In the genomic region with DNA sequence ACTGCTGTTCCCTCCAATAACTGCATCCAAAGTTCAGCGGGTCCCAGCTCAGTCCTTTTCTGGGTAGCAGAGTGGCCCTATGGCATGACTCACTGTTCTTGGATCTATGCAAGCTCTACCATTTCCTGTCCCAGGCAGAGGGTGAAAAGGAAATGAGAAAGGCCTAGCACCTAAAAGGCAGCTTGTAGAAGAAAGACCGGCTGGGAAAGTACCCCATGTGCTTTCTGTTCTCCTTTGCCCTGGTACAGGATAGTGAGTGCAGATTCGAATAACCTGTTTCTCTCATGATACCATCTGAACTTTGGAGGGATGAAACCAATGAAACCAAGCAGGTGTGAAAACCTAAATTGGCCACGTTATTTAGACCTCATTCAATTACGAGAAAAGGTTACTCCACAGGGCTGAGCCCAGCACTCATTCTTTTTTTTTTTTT, we compare ENCODE assay signal across 2 cellular contexts.
TF ChIP-seq lines count a peak whose summit lies in the region.

No MANE protein-coding gene starts in this region.

TF ChIP-seq in liver, 16 proteins besides CTCF, POLR2A, EP300 and RAD21:
- TF ChIP-seq SP1 (IDR thresholded peaks at IDR 0.05) (peak; percentile 26), HNF4G (IDR thresholded peaks at IDR 0.05) (no peak), JUND (IDR thresholded peaks at IDR 0.05) (no peak), FOXA1 (IDR thresholded peaks at IDR 0.05) (no peak), EGR1 (IDR thresholded peaks at IDR 0.05; ENCODE audit: low read depth in 2 of 2) (no peak)
- TF ChIP-seq, protein P1, sequence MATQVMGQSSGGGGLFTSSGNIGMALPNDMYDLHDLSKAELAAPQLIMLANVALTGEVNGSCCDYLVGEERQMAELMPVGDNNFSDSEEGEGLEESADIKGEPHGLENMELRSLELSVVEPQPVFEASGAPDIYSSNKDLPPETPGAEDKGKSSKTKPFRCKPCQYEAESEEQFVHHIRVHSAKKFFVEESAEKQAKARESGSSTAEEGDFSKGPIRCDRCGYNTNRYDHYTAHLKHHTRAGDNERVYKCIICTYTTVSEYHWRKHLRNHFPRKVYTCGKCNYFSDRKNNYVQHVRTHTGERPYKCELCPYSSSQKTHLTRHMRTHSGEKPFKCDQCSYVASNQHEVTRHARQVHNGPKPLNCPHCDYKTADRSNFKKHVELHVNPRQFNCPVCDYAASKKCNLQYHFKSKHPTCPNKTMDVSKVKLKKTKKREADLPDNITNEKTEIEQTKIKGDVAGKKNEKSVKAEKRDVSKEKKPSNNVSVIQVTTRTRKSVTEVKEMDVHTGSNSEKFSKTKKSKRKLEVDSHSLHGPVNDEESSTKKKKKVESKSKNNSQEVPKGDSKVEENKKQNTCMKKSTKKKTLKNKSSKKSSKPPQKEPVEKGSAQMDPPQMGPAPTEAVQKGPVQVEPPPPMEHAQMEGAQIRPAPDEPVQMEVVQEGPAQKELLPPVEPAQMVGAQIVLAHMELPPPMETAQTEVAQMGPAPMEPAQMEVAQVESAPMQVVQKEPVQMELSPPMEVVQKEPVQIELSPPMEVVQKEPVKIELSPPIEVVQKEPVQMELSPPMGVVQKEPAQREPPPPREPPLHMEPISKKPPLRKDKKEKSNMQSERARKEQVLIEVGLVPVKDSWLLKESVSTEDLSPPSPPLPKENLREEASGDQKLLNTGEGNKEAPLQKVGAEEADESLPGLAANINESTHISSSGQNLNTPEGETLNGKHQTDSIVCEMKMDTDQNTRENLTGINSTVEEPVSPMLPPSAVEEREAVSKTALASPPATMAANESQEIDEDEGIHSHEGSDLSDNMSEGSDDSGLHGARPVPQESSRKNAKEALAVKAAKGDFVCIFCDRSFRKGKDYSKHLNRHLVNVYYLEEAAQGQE (IDR thresholded peaks at IDR 0.05) = no peak
- TF ChIP-seq, protein P2, sequence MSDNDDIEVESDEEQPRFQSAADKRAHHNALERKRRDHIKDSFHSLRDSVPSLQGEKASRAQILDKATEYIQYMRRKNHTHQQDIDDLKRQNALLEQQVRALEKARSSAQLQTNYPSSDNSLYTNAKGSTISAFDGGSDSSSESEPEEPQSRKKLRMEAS (IDR thresholded peaks at IDR 0.05) = peak; percentile 14

TF ChIP-seq in HepG2, 621 proteins besides CTCF, POLR2A, EP300 and RAD21:
- TF ChIP-seq PCBP1 (IDR thresholded peaks at IDR 0.05; ENCODE audit: borderline replicate concordance, low read depth, low read length) (no peak), SIN3B (IDR thresholded peaks at IDR 0.05; ENCODE audit: low read length) (no peak), KAT8 (CRISPR knock-in tag; IDR thresholded peaks at IDR 0.05) (no peak), JDP2 (CRISPR knock-in tag; IDR thresholded peaks at IDR 0.05; ENCODE audit: borderline replicate concordance) (no peak), ZNF570 (CRISPR knock-in tag; IDR thresholded peaks at IDR 0.05; ENCODE audit: borderline replicate concordance) (no peak), ZNF343 (CRISPR knock-in tag; IDR thresholded peaks at IDR 0.05) (no peak), FOXO1 (CRISPR knock-in tag; IDR thresholded peaks at IDR 0.05) (no peak)
- TF ChIP-seq, protein P3, sequence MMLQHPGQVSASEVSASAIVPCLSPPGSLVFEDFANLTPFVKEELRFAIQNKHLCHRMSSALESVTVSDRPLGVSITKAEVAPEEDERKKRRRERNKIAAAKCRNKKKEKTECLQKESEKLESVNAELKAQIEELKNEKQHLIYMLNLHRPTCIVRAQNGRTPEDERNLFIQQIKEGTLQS (CRISPR knock-in tag; IDR thresholded peaks at IDR 0.05) = no peak
- TF ChIP-seq, protein P4, sequence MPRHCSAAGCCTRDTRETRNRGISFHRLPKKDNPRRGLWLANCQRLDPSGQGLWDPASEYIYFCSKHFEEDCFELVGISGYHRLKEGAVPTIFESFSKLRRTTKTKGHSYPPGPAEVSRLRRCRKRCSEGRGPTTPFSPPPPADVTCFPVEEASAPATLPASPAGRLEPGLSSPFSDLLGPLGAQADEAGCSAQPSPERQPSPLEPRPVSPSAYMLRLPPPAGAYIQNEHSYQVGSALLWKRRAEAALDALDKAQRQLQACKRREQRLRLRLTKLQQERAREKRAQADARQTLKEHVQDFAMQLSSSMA (CRISPR knock-in tag; IDR thresholded peaks at IDR 0.05) = no peak
